ENCODE assay signal across 16 cellular contexts in genomic region chr1:89609339-89609725, GRCh38. TPM values are rescaled to one million over a fixed set of nuclear protein-coding genes. Genes with fewer than 3 reads are reported as not detected.
DNase-seq lines count a peak whose midpoint lies in the region; ATAC-seq, FAIRE-seq and TF ChIP-seq lines count a peak whose summit lies in the region.
"Had no signal": no experiment of that assay in that cellular context is flagged by ENCODE, and none has a peak within 500 bp of the region (broad histone marks: within the 10 kb centered on the region; RNA-seq: fewer than 3 reads in every experiment).

No MANE protein-coding gene starts in this region.

- no peak for TF ChIP-seq RAD21 in H1 (IDR thresholded peaks at IDR 0.05 in 1 of 2, conservative IDR thresholded peaks at IDR 0.05 in 1 of 2; ENCODE audit: low read depth in 2 of 2, low read length in 2 of 2)

- POLR2A ChIA-PET in T-cell (lab: Charles Lee): interaction anchor here (0.7 to 1.8 kb wide), 8 partner anchors 10 to 721 kb away, joined by 3 to 10 read pairs (median 4); no protein-coding TSS in a partner anchor
- POLR2A ChIA-PET in H1 (lab: Charles Lee; ENCODE audit: partially characterized antibody): interaction anchor here (1.0 to 1.1 kb wide), 2 partner anchors 15 to 212 kb away, joined by 3 read pairs; partner anchors contain the start of gene LRRC8D

- DNase-seq in activated naive CD4-positive, alpha-beta T cell treated with anti-CD3 and anti-CD28 coated beads, Interleukin-2, amount 10 ng/mL, durations not matched to agents 7 days and 5 days: no peak
- no peak for DNase-seq in activated naive CD4-positive, alpha-beta T cell treated with Interleukin-2 at 50 U/mL for 16 hours
- DNase-seq in T-cell (no peak), H1 (ENCODE audit: low read depth in 1 of 2, low spot score in 2 of 2) (no peak), DMS53 treated with DMSO at 0.1 percent for 48 hours (lab: John Stamatoyannopoulos, UW; ENCODE audit: unreplicated experiment) (no peak)
- DNase-seq: body of pancreas, dermis blood vessel endothelial cell, NCI-H2081, NCI-H524 treated with DMSO at 0.1 percent for 48 hours, PC-3, stomach had no signal

- H3K23ac ChIP-seq in H1 (ENCODE audit: insufficient read length): no peak overlapping the region

- FAIRE-seq in H1 (lab: Jason Lieb, UNC): no peak

- no peak overlapping the region for H2BK5ac ChIP-seq in H1 (ENCODE audit: low read depth, low read length)

- no peak for TF ChIP-seq POLR2A in H1 (IDR thresholded peaks at IDR 0.05; ENCODE audit: control extremely low read depth in 1 of 2, low read depth in 2 of 2, low read length in 2 of 2)

- no peak overlapping the region for H3K18ac ChIP-seq in H1 (ENCODE audit: extremely low read depth, low read length)

- no peak for TF ChIP-seq CTCF in H1 (IDR thresholded peaks at IDR 0.05; ENCODE audit: control extremely low read depth in 1 of 3, insufficient read depth in 1 of 3, low read depth in 1 of 3, low read length in 3 of 3)

- H3K4ac ChIP-seq in H1 (replicated peaks; ENCODE audit: insufficient read length, low read depth, low read length): no peak overlapping the region

- H3K27ac Mint-ChIP-seq in activated naive CD4-positive, alpha-beta T cell treated with anti-CD3 and anti-CD28 coated beads, Interleukin-2, amount 10 ng/mL, durations not matched to agents 7 days and 5 days: peak overlapping the region; percentile 100
- peak overlapping the region; percentile 99 to 100 for H3K27ac Mint-ChIP-seq in T-cell
- peak overlapping the region; percentile 63 for H3K27ac Mint-ChIP-seq in stimulated activated memory B cell treated with anti-CD40 and anti-IgM and Interleukin-4, amounts not matched to agents 10 μg/mL and 1 μg/mL and 100 μg/mL, for 72 hours

- H3K14ac ChIP-seq in H1 (ENCODE audit: insufficient read length): no peak overlapping the region

- no peak overlapping the region for H3K4me3 ChIP-seq in H1 (ENCODE audit: extremely low read depth in 1 of 4, insufficient read depth in 2 of 4, low read depth in 3 of 4, low read length in 4 of 4)
- H3K4me3 ChIP-seq: body of pancreas, stomach had no signal

- H2AFZ ChIP-seq in H1 (ENCODE audit: low read length): no peak overlapping the region

- H3K56ac ChIP-seq in H1 (replicated peaks; ENCODE audit: insufficient read length, low read depth, low read length): no peak overlapping the region

- H2BK15ac ChIP-seq in H1 (ENCODE audit: low read length): no peak overlapping the region

- WGBS in H1 (ENCODE audit: extremely low coverage in 1 of 2, insufficient coverage in 1 of 2, insufficient read length in 1 of 2, insufficient replicate concordance in 2 of 2, low coverage in 1 of 2, low lambda C conversion rate in 2 of 2, missing lambda C conversion rate in 1 of 2), 2 experiments: 87% methylated on average over 6 of the region's 6 CpGs; no CpG with 5 or more reads in 1 of the 2 experiments

- no peak overlapping the region for H3K27ac ChIP-seq in H1 (ENCODE audit: low read depth, low read length)
- H3K27ac ChIP-seq: body of pancreas, VCaP had no signal

- H3K27me3 Mint-ChIP-seq in activated naive CD4-positive, alpha-beta T cell treated with anti-CD3 and anti-CD28 coated beads, Interleukin-2, amount 10 ng/mL, durations not matched to agents 7 days and 5 days: peaks cover 9% of the 10 kb centered on the region
- no peaks in the 10 kb centered on the region for H3K27me3 Mint-ChIP-seq in T-cell
- H3K27me3 Mint-ChIP-seq in stimulated activated memory B cell treated with anti-CD40 and anti-IgM and Interleukin-4, amounts not matched to agents 10 μg/mL and 1 μg/mL and 100 μg/mL, for 72 hours: no peaks in the 10 kb centered on the region

- no peak overlapping the region for H2BK12ac ChIP-seq in H1 (ENCODE audit: low read depth, low read length)

- no peak overlapping the region for H4K91ac ChIP-seq in H1 (replicated peaks; ENCODE audit: insufficient read length, low read length)

- H3K23me2 ChIP-seq in H1 (ENCODE audit: low read depth, low read length): no peaks in the 10 kb centered on the region

- no peaks in the 10 kb centered on the region for H3K9me3 Mint-ChIP-seq in activated naive CD4-positive, alpha-beta T cell treated with anti-CD3 and anti-CD28 coated beads, Interleukin-2, amount 10 ng/mL, durations not matched to agents 7 days and 5 days
- no peaks in the 10 kb centered on the region for H3K9me3 Mint-ChIP-seq in T-cell
- no peaks in the 10 kb centered on the region for H3K9me3 Mint-ChIP-seq in stimulated activated memory B cell treated with anti-CD40 and anti-IgM and Interleukin-4, amounts not matched to agents 10 μg/mL and 1 μg/mL and 100 μg/mL, for 72 hours

- H3K79me2 ChIP-seq in H1 (ENCODE audit: control insufficient read depth in 1 of 2, insufficient read depth in 2 of 2, low read length in 2 of 2): no peaks in the 10 kb centered on the region

- H4K5ac ChIP-seq in H1 (ENCODE audit: insufficient read length, low read depth, low read length): no peak overlapping the region

- H3K9me3 ChIP-seq in H1 (ENCODE audit: insufficient read depth in 2 of 2, low read depth in 1 of 2, low read length in 1 of 2): no peaks in the 10 kb centered on the region
- H3K9me3 ChIP-seq: body of pancreas, stomach had no signal

- no peaks in the 10 kb centered on the region for H4K20me1 ChIP-seq in H1 (replicated peaks in 1 of 2; ENCODE audit: control insufficient read depth in 1 of 2, insufficient read depth in 2 of 2, low read length in 2 of 2)

- peak overlapping the region; percentile 35; the same call in 1 of the 2 replicates for H4K8ac ChIP-seq in H1 (ENCODE audit: extremely low read depth, insufficient read depth, low read length)

- H3K4me1 Mint-ChIP-seq in activated naive CD4-positive, alpha-beta T cell treated with anti-CD3 and anti-CD28 coated beads, Interleukin-2, amount 10 ng/mL, durations not matched to agents 7 days and 5 days: peaks cover 94% of the 10 kb centered on the region
- peaks cover 89 to 96% (median 96%) of the 10 kb centered on the region in 3 donors for H3K4me1 Mint-ChIP-seq in T-cell
- peaks cover 58% of the 10 kb centered on the region for H3K4me1 Mint-ChIP-seq in stimulated activated memory B cell treated with anti-CD40 and anti-IgM and Interleukin-4, amounts not matched to agents 10 μg/mL and 1 μg/mL and 100 μg/mL, for 72 hours

- H3K4me2 ChIP-seq in H1 (ENCODE audit: insufficient read depth in 1 of 2, low read depth in 2 of 2, low read length in 2 of 2): no peak overlapping the region

- H3K36me3 ChIP-seq in H1 (ENCODE audit: control insufficient read depth in 2 of 4, insufficient read depth in 4 of 4, low read length in 3 of 4): no peaks in the 10 kb centered on the region
- H3K36me3 ChIP-seq: stomach had no signal

- ATAC-seq in T-cell (replicated peaks in 1 of 4) (no peak), GM21423 (IDR thresholded peaks at IDR 0.05; ENCODE audit: unreplicated experiment) (no peak), GM18870 (IDR thresholded peaks at IDR 0.05; ENCODE audit: unreplicated experiment) (no peak)
- ATAC-seq in stimulated activated memory B cell treated with anti-CD40 and anti-IgM and Interleukin-4, amounts not matched to agents 10 μg/mL and 1 μg/mL and 100 μg/mL, for 72 hours: no peak
- ATAC-seq: body of pancreas, left colon, PC-3 had no signal

- CTCF ChIA-PET in activated naive CD4-positive, alpha-beta T cell treated with anti-CD3 and anti-CD28 coated beads, Interleukin-2, amount 10 ng/mL, durations not matched to agents 7 days and 5 days (lab: Charles Lee): interaction anchor here (0.8 to 5.5 kb wide), 7 partner anchors 9 to 153 kb away, joined by 3 to 53 read pairs (median 4); partner anchors contain the start of gene LRRC8C
- CTCF ChIA-PET in T-cell (lab: Charles Lee): interaction anchor here (0.8 to 6.0 kb wide), 11 partner anchors 10 to 323 kb away, joined by 3 to 45 read pairs (median 5); partner anchors contain the start of gene LRRC8C (in 1 of the 2)
- CTCF ChIA-PET in H1 (lab: Charles Lee; ENCODE audit: partially characterized antibody): interaction anchor here (0.6 to 3.7 kb wide), 11 partner anchors 9 to 687 kb away, joined by 3 to 18 read pairs (median 5); no protein-coding TSS in a partner anchor

- H3K4me3 Mint-ChIP-seq in activated naive CD4-positive, alpha-beta T cell treated with anti-CD3 and anti-CD28 coated beads, Interleukin-2, amount 10 ng/mL, durations not matched to agents 7 days and 5 days: peak overlapping the region; percentile 79
- peak overlapping the region; percentile 76 to 85 (median 84) for H3K4me3 Mint-ChIP-seq in T-cell
- H3K4me3 Mint-ChIP-seq in stimulated activated memory B cell treated with anti-CD40 and anti-IgM and Interleukin-4, amounts not matched to agents 10 μg/mL and 1 μg/mL and 100 μg/mL, for 72 hours: no peak overlapping the region

- TF ChIP-seq EP300 in H1 (IDR thresholded peaks at IDR 0.05; ENCODE audit: borderline replicate concordance in 1 of 2, low read depth in 2 of 2, low read length in 2 of 2): no peak

- H2BK120ac ChIP-seq in H1 (replicated peaks; ENCODE audit: low read depth, low read length): no peak overlapping the region

- no peak overlapping the region for H2AK5ac ChIP-seq in H1 (ENCODE audit: low read depth, low read length)

- peaks cover 28% of the 10 kb centered on the region for H3K36me3 Mint-ChIP-seq in activated naive CD4-positive, alpha-beta T cell treated with anti-CD3 and anti-CD28 coated beads, Interleukin-2, amount 10 ng/mL, durations not matched to agents 7 days and 5 days
- H3K36me3 Mint-ChIP-seq in T-cell: no peaks in the 10 kb centered on the region
- H3K36me3 Mint-ChIP-seq in stimulated activated memory B cell treated with anti-CD40 and anti-IgM and Interleukin-4, amounts not matched to agents 10 μg/mL and 1 μg/mL and 100 μg/mL, for 72 hours: peaks cover 10% of the 10 kb centered on the region

- H2BK20ac ChIP-seq in H1 (ENCODE audit: low read length): no peak overlapping the region

- no peaks in the 10 kb centered on the region for H3K4me1 ChIP-seq in H1 (replicated peaks in 1 of 4; ENCODE audit: control insufficient read depth in 3 of 4, insufficient read depth in 4 of 4, low read length in 3 of 4)
- H3K4me1 ChIP-seq: body of pancreas had no signal

- H3K9ac ChIP-seq in H1 (replicated peaks in 1 of 4; ENCODE audit: extremely low read depth in 1 of 4, low read depth in 3 of 4, low read length in 3 of 4): no peak overlapping the region

- no peaks in the 10 kb centered on the region for H3K79me1 ChIP-seq in H1 (ENCODE audit: low read depth, low read length)

- H3K27me3 ChIP-seq in H1 (replicated peaks in 1 of 4; ENCODE audit: control insufficient read depth in 3 of 4, extremely low read depth in 1 of 4, insufficient read depth in 3 of 4, low read length in 3 of 4): no peaks in the 10 kb centered on the region
- H3K27me3 ChIP-seq: body of pancreas, stomach had no signal

RNA-seq across cellular contexts. Expression of gene LRRC8C, which starts 23.6 kb away (rescaled TPM):
- total RNA-seq in T-cell: 10 to 100 TPM; 33.4 to 48.4 (median 41.9) TPM
- total RNA-seq in H1 (2021; fragmentation: NEBNext Ultra II Directional; extraction: Animal tissue kit (Norgen Biotek cat#: 25700)): 2.1 and 2.5 TPM in 2 replicates
- 0.93 and 1.1 TPM in 2 replicates for polyA plus RNA-seq in H1 (2011; rRNA removed)
- polyA plus RNA-seq in H1 (2011; cell fraction: cytosol; rRNA removed): 1.4 TPM
- 0.86 TPM for polyA plus RNA-seq in H1 (2011; cell fraction: nucleus; rRNA removed)
- 0.81 to 1.8 TPM (median 1.1 TPM) in 4 replicates for polyA plus RNA-seq in H1 (2012, experiment 1 of 2)
- polyA plus RNA-seq in H1 (2012, experiment 2 of 2): 0.16 TPM
- polyA plus RNA-seq in H1 (2013, experiment 1 of 2): 2.0 TPM
- 2.2 TPM for polyA plus RNA-seq in H1 (2013, experiment 2 of 2)
- polyA minus RNA-seq in H1 (2011; rRNA and poly(A)+ RNA removed): 2.2 and 2.4 TPM in 2 replicates
- 1.2 TPM for polyA minus RNA-seq in H1 (2011; cell fraction: cytosol; rRNA and poly(A)+ RNA removed)
- 1.8 TPM for polyA minus RNA-seq in H1 (2011; cell fraction: nucleus; rRNA and poly(A)+ RNA removed)
